In genomic region chr17:76566988-76567431, GRCh38 we compare ENCODE assay signal across 1 cellular context.
TF ChIP-seq lines count a peak whose summit lies in the region.

No MANE protein-coding gene starts in this region.

TF ChIP-seq in SK-N-SH, 30 proteins besides CTCF, POLR2A, EP300 and RAD21 (continued from another document):
- TF ChIP-seq, protein P1, sequence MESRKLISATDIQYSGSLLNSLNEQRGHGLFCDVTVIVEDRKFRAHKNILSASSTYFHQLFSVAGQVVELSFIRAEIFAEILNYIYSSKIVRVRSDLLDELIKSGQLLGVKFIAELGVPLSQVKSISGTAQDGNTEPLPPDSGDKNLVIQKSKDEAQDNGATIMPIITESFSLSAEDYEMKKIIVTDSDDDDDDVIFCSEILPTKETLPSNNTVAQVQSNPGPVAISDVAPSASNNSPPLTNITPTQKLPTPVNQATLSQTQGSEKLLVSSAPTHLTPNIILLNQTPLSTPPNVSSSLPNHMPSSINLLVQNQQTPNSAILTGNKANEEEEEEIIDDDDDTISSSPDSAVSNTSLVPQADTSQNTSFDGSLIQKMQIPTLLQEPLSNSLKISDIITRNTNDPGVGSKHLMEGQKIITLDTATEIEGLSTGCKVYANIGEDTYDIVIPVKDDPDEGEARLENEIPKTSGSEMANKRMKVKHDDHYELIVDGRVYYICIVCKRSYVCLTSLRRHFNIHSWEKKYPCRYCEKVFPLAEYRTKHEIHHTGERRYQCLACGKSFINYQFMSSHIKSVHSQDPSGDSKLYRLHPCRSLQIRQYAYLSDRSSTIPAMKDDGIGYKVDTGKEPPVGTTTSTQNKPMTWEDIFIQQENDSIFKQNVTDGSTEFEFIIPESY (IDR thresholded peaks at IDR 0.05; ENCODE audit: borderline replicate concordance, low read depth) = no peak
- TF ChIP-seq, protein P2, sequence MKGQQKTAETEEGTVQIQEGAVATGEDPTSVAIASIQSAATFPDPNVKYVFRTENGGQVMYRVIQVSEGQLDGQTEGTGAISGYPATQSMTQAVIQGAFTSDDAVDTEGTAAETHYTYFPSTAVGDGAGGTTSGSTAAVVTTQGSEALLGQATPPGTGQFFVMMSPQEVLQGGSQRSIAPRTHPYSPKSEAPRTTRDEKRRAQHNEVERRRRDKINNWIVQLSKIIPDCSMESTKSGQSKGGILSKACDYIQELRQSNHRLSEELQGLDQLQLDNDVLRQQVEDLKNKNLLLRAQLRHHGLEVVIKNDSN (IDR thresholded peaks at IDR 0.05; ENCODE audit: borderline replicate concordance, low read depth) = no peak
- TF ChIP-seq POLR2AphosphoS5 (IDR thresholded peaks at IDR 0.05; ENCODE audit: low read depth, low read length) (peak; percentile 13; the same call in 1 of the 2 replicates), RFX5 (IDR thresholded peaks at IDR 0.05; ENCODE audit: low read length) (no peak)
